In the genomic region with DNA sequence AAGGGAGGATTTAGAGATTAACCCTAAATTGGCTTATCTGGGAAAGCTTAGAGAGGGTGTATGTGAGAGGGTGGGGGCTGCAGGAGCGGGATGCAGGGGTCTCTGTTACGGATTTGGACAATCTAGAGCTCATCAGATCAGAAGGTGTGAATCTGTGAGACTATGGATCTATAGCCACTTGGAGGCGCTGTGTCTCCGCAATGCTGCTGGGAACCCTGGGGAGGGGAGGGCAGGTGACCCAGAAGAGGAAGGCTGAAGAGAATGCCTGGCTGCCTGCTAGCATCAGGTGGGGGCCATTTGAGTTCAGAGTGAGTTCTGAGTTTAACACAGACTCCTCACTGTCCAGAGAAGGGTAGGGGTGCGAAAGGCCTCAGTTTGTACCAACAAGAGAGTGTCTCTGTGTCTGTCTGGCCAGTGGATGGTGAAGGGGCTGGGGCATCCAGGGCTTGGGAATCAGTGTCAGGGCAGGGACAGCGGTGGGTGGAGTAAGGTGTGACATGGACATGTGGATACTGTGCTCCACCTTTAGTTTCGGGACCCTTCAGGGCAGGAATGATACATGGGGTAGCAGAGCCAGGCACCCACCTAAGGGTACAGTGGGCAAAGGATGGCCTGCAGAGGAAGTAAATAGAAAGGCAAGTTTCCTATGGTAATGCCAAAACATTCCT, we compare ENCODE assay signal across 11 cellular contexts.
A peak's percentile ranks its signal among the peaks of the same experiment; 100 is the strongest.
DNase-seq lines count a peak whose midpoint lies in the region; ATAC-seq and TF ChIP-seq lines count a peak whose summit lies in the region.
"Had no signal": no experiment of that assay in that cellular context is flagged by ENCODE, and none has a peak within 500 bp of the region (broad histone marks: within the 10 kb centered on the region; RNA-seq: fewer than 3 reads in every experiment).

No MANE protein-coding gene starts in this region.

- H3K4me2 ChIP-seq in hepatocyte, result no peak overlapping the region

- no peaks in the 10 kb centered on the region for H3K36me3 ChIP-seq in hepatocyte (replicated peaks; ENCODE audit: insufficient read depth, low read depth)
- H3K36me3 ChIP-seq: HAP-1 had no signal

- no peak overlapping the region for H2AFZ ChIP-seq in hepatocyte

- CTCF ChIA-PET in CD4-positive, alpha-beta T cell (lab: Charles Lee), result interaction anchor here (1.0 to 1.7 kb wide), 3 partner anchors 10 to 14 kb away, joined by 3 to 5 read pairs (median 5); no protein-coding TSS in a partner anchor
- CTCF ChIA-PET in activated CD8-positive, alpha-beta T cell treated with anti-CD3 and anti-CD28 coated beads, Interleukin-2, amount 10 ng/mL, durations not matched to agents 7 days and 5 days (lab: Charles Lee), result interaction anchor here (0.9 to 3.4 kb wide), 16 partner anchors 9 to 770 kb away, joined by 3 to 27 read pairs (median 3); no protein-coding TSS in a partner anchor

- no peak overlapping the region for H3K4me3 ChIP-seq in HL-60 (replicated peaks; ENCODE audit: insufficient read depth, low read length)
- no peak overlapping the region for H3K4me3 ChIP-seq in hepatocyte
- H3K4me3 ChIP-seq: HAP-1 had no signal

- intact Hi-C loops in CD4-positive, alpha-beta T cell (cut with DNase I, micrococcal nuclease), result loop anchor here (2.0 to 10.0 kb wide), 3 partner anchors 366 to 560 kb away; no protein-coding TSS in a partner anchor

- H3K4me3 Mint-ChIP-seq in CD4-positive, alpha-beta T cell, result no peak overlapping the region
- no peak overlapping the region for H3K4me3 Mint-ChIP-seq in activated CD8-positive, alpha-beta T cell treated with anti-CD3 and anti-CD28 coated beads, Interleukin-2, amount 10 ng/mL, durations not matched to agents 7 days and 5 days
- H3K4me3 Mint-ChIP-seq: memory B cell had no signal

- H3K79me2 ChIP-seq in hepatocyte, result no peaks in the 10 kb centered on the region

- DNase-seq in CD4-positive, alpha-beta T cell, result peak; percentile 17 to 50 (median 34)
- DNase-seq in HL-60 (ENCODE audit: low read depth in 1 of 2, low spot score in 1 of 2) (peak in 1 of 2 experiments; percentile 66), hepatocyte (ENCODE audit: low spot score) (no peak), NCI-H146 (lab: John Stamatoyannopoulos, UW) (no peak)
- peak; percentile 56 for DNase-seq in activated CD8-positive, alpha-beta T cell treated with anti-CD3 and anti-CD28 coated beads, Interleukin-2, amount 10 ng/mL, durations not matched to agents 7 days and 5 days
- DNase-seq: NCI-H1436 had no signal

- POLR2A ChIA-PET in CD4-positive, alpha-beta T cell (lab: Charles Lee), result interaction anchor here (0.7 kb wide), 1 partner anchor 360 kb away, joined by 3 read pairs; no protein-coding TSS in a partner anchor
- POLR2A ChIA-PET in activated CD8-positive, alpha-beta T cell treated with anti-CD3 and anti-CD28 coated beads, Interleukin-2, amount 10 ng/mL, durations not matched to agents 7 days and 5 days (lab: Charles Lee), result no interaction called here

- 48% methylated on average over 7 of the region's 7 CpGs for WGBS in hepatocyte (ENCODE audit: low lambda C conversion rate, missing lambda C conversion rate)

- no peaks in the 10 kb centered on the region for H3K9me2 ChIP-seq in hepatocyte (replicated peaks; ENCODE audit: insufficient read depth)

- H3K9me3 Mint-ChIP-seq in CD4-positive, alpha-beta T cell, result no peaks in the 10 kb centered on the region
- no peaks in the 10 kb centered on the region for H3K9me3 Mint-ChIP-seq in activated CD8-positive, alpha-beta T cell treated with anti-CD3 and anti-CD28 coated beads, Interleukin-2, amount 10 ng/mL, durations not matched to agents 7 days and 5 days (ENCODE audit: insufficient read depth)
- H3K9me3 Mint-ChIP-seq: memory B cell had no signal

- TF ChIP-seq CTCF in CD4-positive, alpha-beta T cell (IDR thresholded peaks at IDR 0.05), result no peak
- peak; percentile 18 for TF ChIP-seq CTCF in HL-60 (IDR thresholded peaks at IDR 0.05; ENCODE audit: insufficient read depth, low read length)
- peak; percentile 6 for TF ChIP-seq CTCF in hepatocyte (IDR thresholded peaks at IDR 0.05; ENCODE audit: poor library complexity)

- H3K4me1 ChIP-seq in hepatocyte (ENCODE audit: insufficient read depth), result no peaks in the 10 kb centered on the region

- H3K27ac Mint-ChIP-seq in CD4-positive, alpha-beta T cell, result peak overlapping the region; percentile 71
- no peak overlapping the region for H3K27ac Mint-ChIP-seq in activated CD8-positive, alpha-beta T cell treated with anti-CD3 and anti-CD28 coated beads, Interleukin-2, amount 10 ng/mL, durations not matched to agents 7 days and 5 days
- H3K27ac Mint-ChIP-seq: memory B cell had no signal

- H3K27ac ChIP-seq in CD4-positive, alpha-beta T cell (ENCODE audit: low read depth, low read length), result no peak overlapping the region
- H3K27ac ChIP-seq in HL-60 (replicated peaks), result peak overlapping the region; percentile 58
- no peak overlapping the region for H3K27ac ChIP-seq in hepatocyte

- H3K27me3 ChIP-seq in CD4-positive, alpha-beta T cell (ENCODE audit: control insufficient read depth, insufficient read depth, low read length), result no peaks in the 10 kb centered on the region
- H3K27me3 ChIP-seq in HL-60 (ENCODE audit: insufficient read depth, poor library complexity, severe bottlenecking), result no peaks in the 10 kb centered on the region
- peaks cover 7% of the 10 kb centered on the region for H3K27me3 ChIP-seq in hepatocyte

- ATAC-seq in CD4-positive, alpha-beta T cell (ENCODE audit: poor library complexity), result peak; percentile 72
- ATAC-seq in activated CD8-positive, alpha-beta T cell treated with anti-CD3 and anti-CD28 coated beads, Interleukin-2, amount 10 ng/mL, durations not matched to agents 7 days and 5 days, result no peak
- ATAC-seq in GM21723 (IDR thresholded peaks at IDR 0.05; ENCODE audit: unreplicated experiment) (no peak), GM18858 (IDR thresholded peaks at IDR 0.05; ENCODE audit: unreplicated experiment) (no peak), HG02571 (IDR thresholded peaks at IDR 0.05; ENCODE audit: unreplicated experiment) (no peak)

- H3K9me3 ChIP-seq in CD4-positive, alpha-beta T cell (ENCODE audit: control insufficient read depth, low read length), result no peaks in the 10 kb centered on the region
- H3K9me3 ChIP-seq in hepatocyte (ENCODE audit: low read depth), result no peaks in the 10 kb centered on the region
- H3K9me3 ChIP-seq: HAP-1 had no signal

- no peaks in the 10 kb centered on the region for H4K20me1 ChIP-seq in hepatocyte (ENCODE audit: insufficient read depth, poor library complexity, severe bottlenecking)

- H3K36me3 Mint-ChIP-seq in CD4-positive, alpha-beta T cell (ENCODE audit: low read depth), result no peaks in the 10 kb centered on the region
- H3K36me3 Mint-ChIP-seq in activated CD8-positive, alpha-beta T cell treated with anti-CD3 and anti-CD28 coated beads, Interleukin-2, amount 10 ng/mL, durations not matched to agents 7 days and 5 days (ENCODE audit: low read depth), result no peaks in the 10 kb centered on the region
- H3K36me3 Mint-ChIP-seq: memory B cell had no signal

- H3K27me3 Mint-ChIP-seq in CD4-positive, alpha-beta T cell, result no peaks in the 10 kb centered on the region
- H3K27me3 Mint-ChIP-seq in activated CD8-positive, alpha-beta T cell treated with anti-CD3 and anti-CD28 coated beads, Interleukin-2, amount 10 ng/mL, durations not matched to agents 7 days and 5 days (ENCODE audit: low read depth), result peaks cover 9% of the 10 kb centered on the region

- peaks cover 39% of the 10 kb centered on the region for H3K4me1 Mint-ChIP-seq in CD4-positive, alpha-beta T cell (ENCODE audit: low read depth)
- H3K4me1 Mint-ChIP-seq in activated CD8-positive, alpha-beta T cell treated with anti-CD3 and anti-CD28 coated beads, Interleukin-2, amount 10 ng/mL, durations not matched to agents 7 days and 5 days (ENCODE audit: low read depth), result peaks cover 32% of the 10 kb centered on the region

Comparison
In these comparisons a context has a peak if more than half of its experiments do, and no peak if none do; other contexts are left out.
1. DNase-seq: peak in CD4-positive, alpha-beta T cell (10 of 10) and activated CD8-positive, alpha-beta T cell treated with anti-CD3 and anti-CD28 coated beads, Interleukin-2, amount 10 ng/mL, durations not matched to agents 7 days and 5 days (single experiment); none in hepatocyte (single experiment) and NCI-H146 (single experiment).